ENCODE assay signal across 23 cellular contexts in the genomic region with DNA sequence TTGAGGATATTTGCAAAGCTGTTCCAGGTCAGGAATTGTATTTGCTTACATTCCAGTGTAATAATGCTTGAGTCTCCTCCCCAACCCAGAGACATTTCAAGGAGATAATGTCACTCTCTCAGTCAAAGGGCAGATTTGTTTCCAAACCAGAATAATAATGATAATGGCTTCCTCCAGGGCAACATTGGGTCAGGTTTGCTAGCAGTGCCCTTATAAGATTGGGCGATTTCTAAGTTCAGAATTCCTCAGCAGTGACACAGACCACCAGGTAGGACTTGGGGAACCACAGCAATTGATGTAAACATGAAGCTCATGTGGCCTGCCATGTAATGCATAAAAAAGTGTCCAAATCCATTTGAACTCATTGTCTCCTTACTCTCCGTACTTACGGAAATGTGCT.
A peak's percentile ranks its signal among the peaks of the same experiment; 100 is the strongest.
DNase-seq lines count a peak whose midpoint lies in the region; ATAC-seq, FAIRE-seq and TF ChIP-seq lines count a peak whose summit lies in the region.
"Had no signal": no experiment of that assay in that cellular context is flagged by ENCODE, and none has a peak within 500 bp of the region (broad histone marks: within the 10 kb centered on the region; RNA-seq: fewer than 3 reads in every experiment).

No MANE protein-coding gene starts in this region.

- no TSS peak for BruUV-seq in Caco-2 (replicated peaks; lab: Mats Ljungman, UMichigan)

- no peaks in the 10 kb centered on the region for H3K36me3 ChIP-seq in Caco-2 (ENCODE audit: control insufficient read depth, insufficient read depth, low read length)
- H3K36me3 ChIP-seq in astrocyte (ENCODE audit: insufficient read depth, low read length) = no peaks in the 10 kb centered on the region
- H3K36me3 ChIP-seq: BLaER1 treated with 17β-estradiol and CSF1 and Interleukin-3, amounts not matched to agents 10 nM and 100 nM had no signal

- CTCF ChIA-PET in Caco-2 (lab: Charles Lee) = interaction anchor here (1.1 kb wide), 1 partner anchor 47 kb away, joined by 3 read pairs; no protein-coding TSS in a partner anchor

- no peaks in the 10 kb centered on the region for H3K36me3 Mint-ChIP-seq in Caco-2 (ENCODE audit: insufficient read depth, unreplicated experiment)
- no peaks in the 10 kb centered on the region for H3K36me3 Mint-ChIP-seq in astrocyte (ENCODE audit: low read depth, unreplicated experiment)
- no peaks in the 10 kb centered on the region for H3K36me3 Mint-ChIP-seq in activated T-cell treated with anti-CD3 and anti-CD28 coated beads, Interleukin-2, amount 50 U/mL, for 4 hours (ENCODE audit: insufficient read depth)
- H3K36me3 Mint-ChIP-seq: CD8-positive, alpha-beta T cell had no signal

- no peak overlapping the region for H3K4me3 Mint-ChIP-seq in Caco-2 (ENCODE audit: unreplicated experiment)
- no peak overlapping the region for H3K4me3 Mint-ChIP-seq in astrocyte (ENCODE audit: unreplicated experiment)
- no peak overlapping the region for H3K4me3 Mint-ChIP-seq in activated T-cell treated with anti-CD3 and anti-CD28 coated beads, Interleukin-2, amount 50 U/mL, for 4 hours
- H3K4me3 Mint-ChIP-seq: B cell; CD4-positive, alpha-beta T cell; CD8-positive, alpha-beta T cell had no signal

- no peak overlapping the region for H3K27ac ChIP-seq in astrocyte (ENCODE audit: low read depth, low read length)
- H3K27ac ChIP-seq: 22Rv1; A549; BLaER1 treated with 17β-estradiol and CSF1 and Interleukin-3, amounts not matched to agents 10 nM and 100 nM; C4-2B had no signal

- no peak overlapping the region for H3K4me2 ChIP-seq in astrocyte (ENCODE audit: low read length)
- H3K4me2 ChIP-seq: A549; BLaER1 treated with 17β-estradiol and CSF1 and Interleukin-3, amounts not matched to agents 10 nM and 100 nM had no signal

- DNase-seq in Caco-2 (peak in 1 of 2 experiments; percentile 30), ELF-1 (ENCODE audit: low read depth, low spot score) (peak; percentile 48), astrocyte (ENCODE audit: low read depth) (no peak), islet precursor cell (peak; percentile 73)
- DNase-seq in NK-92 treated with Interleukin-12 subunit alpha and Interleukin-12 subunit beta, amount 100 ng/mL, for 24 hours (lab: John Stamatoyannopoulos, UW) = no peak
- no peak for DNase-seq in activated T-cell treated with anti-CD3 and anti-CD28 coated beads, Interleukin-2, amount 50 U/mL, for 4 hours
- DNase-seq: AML-193; Calu3; CD4-positive, alpha-beta T cell; CD8-positive, alpha-beta T cell; DMS79 treated with DMSO at 0.1 percent for 48 hours; GDM1 had no signal

- H3K27me3 ChIP-seq in Caco-2 (replicated peaks; ENCODE audit: control insufficient read depth, insufficient read depth, low read length) (no peaks in the 10 kb centered on the region), astrocyte (ENCODE audit: insufficient read depth, low read length) (no peaks in the 10 kb centered on the region)

- H3K4me1 Mint-ChIP-seq in Caco-2 (ENCODE audit: low read depth, unreplicated experiment) (no peaks in the 10 kb centered on the region), astrocyte (ENCODE audit: low read depth, unreplicated experiment) (no peaks in the 10 kb centered on the region)
- H3K4me1 Mint-ChIP-seq in activated T-cell treated with anti-CD3 and anti-CD28 coated beads, Interleukin-2, amount 50 U/mL, for 4 hours (ENCODE audit: low read depth) = no peaks in the 10 kb centered on the region
- H3K4me1 Mint-ChIP-seq: B cell had no signal

- TF ChIP-seq CTCF in Caco-2 (IDR thresholded peaks at IDR 0.05; ENCODE audit: insufficient read depth in 1 of 2, low read depth in 1 of 2, low read length in 1 of 2, severe bottlenecking in 1 of 2, unreplicated experiment in 1 of 2) (no peak), astrocyte (IDR thresholded peaks at IDR 0.05; ENCODE audit: insufficient read depth, low read depth, low read length) (no peak)

- H3K27me3 Mint-ChIP-seq in Caco-2 (ENCODE audit: insufficient read depth, unreplicated experiment) (no peaks in the 10 kb centered on the region), astrocyte (ENCODE audit: low read depth, unreplicated experiment) (no peaks in the 10 kb centered on the region)
- H3K27me3 Mint-ChIP-seq in activated T-cell treated with anti-CD3 and anti-CD28 coated beads, Interleukin-2, amount 50 U/mL, for 4 hours (ENCODE audit: low read depth) = no peaks in the 10 kb centered on the region

- no peak for ATAC-seq in activated T-cell treated with anti-CD3 and anti-CD28 coated beads, Interleukin-2, amount 50 U/mL, for 4 hours
- no peak for ATAC-seq in HG02885 (IDR thresholded peaks at IDR 0.05; ENCODE audit: poor library complexity, unreplicated experiment)
- ATAC-seq in GM21825 (IDR thresholded peaks at IDR 0.05; ENCODE audit: unreplicated experiment) = no peak
- ATAC-seq: A549; CD8-positive, alpha-beta T cell; GM12878 had no signal

- H2AFZ ChIP-seq in astrocyte (ENCODE audit: low read depth, low read length) = no peak overlapping the region

- H3K9me3 Mint-ChIP-seq in Caco-2 (ENCODE audit: unreplicated experiment) (no peaks in the 10 kb centered on the region), astrocyte (ENCODE audit: unreplicated experiment) (peaks cover 2% of the 10 kb centered on the region)
- H3K9me3 Mint-ChIP-seq in activated T-cell treated with anti-CD3 and anti-CD28 coated beads, Interleukin-2, amount 50 U/mL, for 4 hours = no peaks in the 10 kb centered on the region
- H3K9me3 Mint-ChIP-seq: CD4-positive, alpha-beta T cell; CD8-positive, alpha-beta T cell had no signal

- FAIRE-seq in astrocyte (lab: Jason Lieb, UNC) = peak; percentile 43
- FAIRE-seq: A549, D721Med, GM12878, GM12892, GM18507 had no signal

- H3K4me1 ChIP-seq in Caco-2 = peaks cover 3% of the 10 kb centered on the region; the same call in 1 of the 2 replicates
- no peaks in the 10 kb centered on the region for H3K4me1 ChIP-seq in astrocyte (ENCODE audit: insufficient read depth, low read length)
- H3K4me1 ChIP-seq: A549; BLaER1 treated with 17β-estradiol and CSF1 and Interleukin-3, amounts not matched to agents 10 nM and 100 nM had no signal

- H3K4me3 ChIP-seq in Caco-2 (ENCODE audit: low read depth, low read length) (no peak overlapping the region), astrocyte (ENCODE audit: insufficient read depth, low read depth, low read length) (no peak overlapping the region)
- H3K4me3 ChIP-seq: A549; BLaER1 treated with 17β-estradiol and CSF1 and Interleukin-3, amounts not matched to agents 10 nM and 100 nM; GM12878 had no signal

- H4K20me1 ChIP-seq in astrocyte (ENCODE audit: insufficient read depth, low read length) = no peaks in the 10 kb centered on the region
- H4K20me1 ChIP-seq: BLaER1 treated with 17β-estradiol and CSF1 and Interleukin-3, amounts not matched to agents 10 nM and 100 nM had no signal

- H3K79me2 ChIP-seq in astrocyte (ENCODE audit: insufficient read depth, low read length) = no peaks in the 10 kb centered on the region

- H3K9me3 ChIP-seq in Caco-2 (no peaks in the 10 kb centered on the region), astrocyte (ENCODE audit: insufficient read depth, low read depth, low read length) (no peaks in the 10 kb centered on the region)
- H3K9me3 ChIP-seq: A549 had no signal

- H3K9ac ChIP-seq in astrocyte (ENCODE audit: low read length) = no peak overlapping the region
- H3K9ac ChIP-seq: BLaER1 treated with 17β-estradiol and CSF1 and Interleukin-3, amounts not matched to agents 10 nM and 100 nM had no signal

- intact Hi-C loops in Caco-2 (cut with micrococcal nuclease; ENCODE audit: unreplicated experiment) = loop anchor here (1.0 kb wide), 1 partner anchor 11 kb away; no protein-coding TSS in a partner anchor

- POLR2A ChIA-PET in Caco-2 (lab: Charles Lee) = no interaction called here

- H3K27ac Mint-ChIP-seq in Caco-2 (ENCODE audit: unreplicated experiment) = peak overlapping the region; percentile 53
- no peak overlapping the region for H3K27ac Mint-ChIP-seq in astrocyte (ENCODE audit: unreplicated experiment)
- H3K27ac Mint-ChIP-seq: B cell; CD4-positive, alpha-beta T cell; CD8-positive, alpha-beta T cell had no signal

Comparison
In these comparisons a context has a peak if more than half of its experiments do, and no peak if none do; other contexts are left out.
1. DNase-seq: peak in ELF-1 (single experiment) and islet precursor cell (single experiment); none in astrocyte (single experiment), NK-92 treated with Interleukin-12 subunit alpha and Interleukin-12 subunit beta, amount 100 ng/mL, for 24 hours (single experiment) and activated T-cell treated with anti-CD3 and anti-CD28 coated beads, Interleukin-2, amount 50 U/mL, for 4 hours (single experiment).